ENCODE assay signal across 8 cellular contexts in genomic region chr2:61536723-61537581, GRCh38. TPM values are rescaled to one million over a fixed set of nuclear protein-coding genes. Genes with fewer than 3 reads are reported as not detected.
DNase-seq lines count a peak whose midpoint lies in the region; ATAC-seq and TF ChIP-seq lines count a peak whose summit lies in the region.

No MANE protein-coding gene starts in this region.

- H3K4me1 ChIP-seq in DOHH2 (ENCODE audit: control insufficient read depth, low read length) (peaks cover 44% of the 10 kb centered on the region), KMS-11 (ENCODE audit: low read depth, poor library complexity, severe bottlenecking) (peaks cover 43% of the 10 kb centered on the region), stomach (peaks cover 14 to 47% (median 31%) of the 10 kb centered on the region in 4 donors)

- TF ChIP-seq EP300 in stomach (IDR thresholded peaks at IDR 0.05): no peak

- peaks cover 68% of the 10 kb centered on the region for H3K79me2 ChIP-seq in DOHH2 (ENCODE audit: control insufficient read depth, low read length)
- H3K79me2 ChIP-seq in KMS-11 (ENCODE audit: insufficient read depth, low read depth): peaks cover 59% of the 10 kb centered on the region

- peak overlapping the region; percentile 95 for H3K27ac Mint-ChIP-seq in neural crest cell (ENCODE audit: unreplicated experiment)

- intact Hi-C loops in stomach (cut with DNase I; ENCODE audit: low total_unique reads): no loop called here

- peaks cover 11% of the 10 kb centered on the region; the same call in 1 of the 2 replicates for H3F3A ChIP-seq in DOHH2 (ENCODE audit: control insufficient read depth, insufficient read depth)

- no peak overlapping the region for H2AFZ ChIP-seq in KMS-11 (ENCODE audit: low read depth)

- peak overlapping the region; percentile 89 for H3K4me3 ChIP-seq in DOHH2 (ENCODE audit: low read length)
- H3K4me3 ChIP-seq in KMS-11 (IDR thresholded peaks at IDR 0.05; ENCODE audit: insufficient read depth, low read depth, low read length): peak overlapping the region; percentile 94
- H3K4me3 ChIP-seq in foreskin fibroblast (ENCODE audit: low read depth in 1 of 2, low read length in 2 of 2): peak overlapping the region; percentile 61 to 91
- peak overlapping the region; percentile 76 to 89 (median 84) for H3K4me3 ChIP-seq in stomach

- H3K27ac ChIP-seq in DOHH2 (ENCODE audit: low read depth, low read length) (peak overlapping the region; percentile 80), KMS-11 (peak overlapping the region; percentile 95), stomach (peak overlapping the region; percentile 89 to 98 (median 96))

- H3K9me3 Mint-ChIP-seq in neural crest cell: no peaks in the 10 kb centered on the region

- no peaks in the 10 kb centered on the region for H3K9me3 ChIP-seq in DOHH2 (ENCODE audit: control insufficient read depth, insufficient read depth, low read length)
- no peaks in the 10 kb centered on the region for H3K9me3 ChIP-seq in stomach

- peak; percentile 95 for TF ChIP-seq POLR2A in Raji (IDR thresholded peaks at IDR 0.05; ENCODE audit: insufficient read depth, low read depth, low read length)
- no peak for TF ChIP-seq POLR2A in stomach (IDR thresholded peaks at IDR 0.05)

- peaks cover 10% of the 10 kb centered on the region for H3K36me3 Mint-ChIP-seq in neural crest cell (ENCODE audit: low read depth)

- peaks cover 8% of the 10 kb centered on the region for H3K27me3 Mint-ChIP-seq in neural crest cell (ENCODE audit: low read depth)

- H3K4me2 ChIP-seq in DOHH2 (ENCODE audit: low read length) (peak overlapping the region; percentile 88), KMS-11 (peak overlapping the region; percentile 89)

- ATAC-seq in GM21737 (IDR thresholded peaks at IDR 0.05; ENCODE audit: unreplicated experiment): peak; percentile 61

- H3K4me1 Mint-ChIP-seq in neural crest cell: peaks cover 42% of the 10 kb centered on the region

- 0 to 2% (median 1%) methylated on average over 27 to 60 of the region's 60 CpGs for WGBS in stomach, 5 donors

- H4K20me1 ChIP-seq in DOHH2 (ENCODE audit: control insufficient read depth, insufficient read depth, low read depth, low read length) (peaks cover 36% of the 10 kb centered on the region), KMS-11 (ENCODE audit: insufficient read depth) (peaks cover 43% of the 10 kb centered on the region)

- peak overlapping the region; percentile 96 for H3K9ac ChIP-seq in KMS-11

- H3K36me3 ChIP-seq in DOHH2 (ENCODE audit: control insufficient read depth, low read length) (peaks cover 56% of the 10 kb centered on the region), KMS-11 (ENCODE audit: insufficient read depth) (0 out of 2 replicates have a peak, but pooled peaks cover 5% of the 10 kb centered on the region), stomach (peaks cover 0 to 8% (median 4%) of the 10 kb centered on the region in 4 donors)

- H3K27me3 ChIP-seq in DOHH2 (ENCODE audit: control insufficient read depth, low read length) (no peaks in the 10 kb centered on the region), KMS-11 (ENCODE audit: insufficient read depth, low read depth) (no peaks in the 10 kb centered on the region), stomach (no peaks in the 10 kb centered on the region)

- DNase-seq in activated gamma-delta T cell treated with Interleukin-2 at 50 U/mL for 16 hours (peak; percentile 85), foreskin fibroblast (peak; percentile 89 to 95), neural crest cell (ENCODE audit: low read depth, low spot score) (peak; percentile 70), stomach (peak; percentile 84)

- H3K4me3 Mint-ChIP-seq in neural crest cell: peak overlapping the region; percentile 95

- TF ChIP-seq CTCF in DOHH2 (IDR thresholded peaks at IDR 0.05; ENCODE audit: low read depth, low read length, poor library complexity, severe bottlenecking) (no peak), KMS-11 (conservative IDR thresholded peaks at IDR 0.05; ENCODE audit: low read depth, low read length) (no peak), foreskin fibroblast (IDR thresholded peaks at IDR 0.05; ENCODE audit: low read depth, low read length) (no peak), neural crest cell (conservative IDR thresholded peaks at IDR 0.05) (no peak), stomach (IDR thresholded peaks at IDR 0.05) (no peak)

- no peaks in the 10 kb centered on the region for H3K9me2 ChIP-seq in DOHH2 (replicated peaks; ENCODE audit: control insufficient read depth, low read length)

RNA-seq across cellular contexts. Expression of gene XPO1, which starts 1.2 kb away (rescaled TPM):
- total RNA-seq in neural crest cell: 233 and 238 TPM in 2 replicates
- total RNA-seq in stomach: 100 to 1,000 TPM in 3 of 5 donors, 10 to 100 TPM in 2; 50.4 to 359 (median 180) TPM
- polyA plus RNA-seq in stomach: 10 to 100 TPM; 20.6 to 51.7 (median 30.4) TPM

Comparison
In these comparisons a context has a peak if more than half of its experiments do, and no peak if none do; other contexts are left out.
1. Peak in every context shown above with its lines: DNase-seq, ATAC-seq, H3K4me3 ChIP-seq and H3K27ac ChIP-seq.